Comparison of ENCODE assay signal across 9 cellular contexts in genomic region chr2:6772366-6772710, GRCh38.
DNase-seq lines count a peak whose midpoint lies in the region; ATAC-seq and TF ChIP-seq lines count a peak whose summit lies in the region.
"Had no signal": no experiment of that assay in that cellular context is flagged by ENCODE, and none has a peak within 500 bp of the region (broad histone marks: within the 10 kb centered on the region; RNA-seq: fewer than 3 reads in every experiment).

No MANE protein-coding gene starts in this region.

- no peak for TF ChIP-seq RAD21 in neural cell (conservative IDR thresholded peaks at IDR 0.05)

- H4K20me1 ChIP-seq in neural cell (ENCODE audit: insufficient read depth), result no peaks in the 10 kb centered on the region

- ATAC-seq in GM18505 (IDR thresholded peaks at IDR 0.05; ENCODE audit: unreplicated experiment), result no peak

- H3F3A ChIP-seq in neural cell (ENCODE audit: insufficient read depth, low read length, poor library complexity, severe bottlenecking), result no peaks in the 10 kb centered on the region

- peak overlapping the region; percentile 64 for H3K9ac ChIP-seq in neural cell (ENCODE audit: low read length)

- DNase-seq in EH (ENCODE audit: low read depth) (peak; percentile 37), NCI-H146 (lab: John Stamatoyannopoulos, UW) (peak; percentile 96), astrocyte of the hippocampus (ENCODE audit: low read depth, low spot score) (peak; percentile 50), activated gamma-delta T cell (lab: John Stamatoyannopoulos, UW) (no peak)
- DNase-seq in effector CD4-positive, alpha-beta T cell, result no peak
- DNase-seq: DND-41; stimulated activated CD4-positive, alpha-beta T cell treated with anti-CD3 and anti-CD28 coated beads, Interleukin-4, amount 100 ng/mL, for 4 hours had no signal

- peak overlapping the region; percentile 74 for H3K27ac ChIP-seq in neural cell (ENCODE audit: low read length)

- TF ChIP-seq EP300 in neural cell (conservative IDR thresholded peaks at IDR 0.05; ENCODE audit: poor library complexity, severe bottlenecking), result no peak

- no peak overlapping the region for H3K4me3 ChIP-seq in neural cell (ENCODE audit: low read length)

- no peaks in the 10 kb centered on the region for H3K9me3 ChIP-seq in neural cell (ENCODE audit: low read length)

- H3K4me2 ChIP-seq in neural cell (ENCODE audit: low read length), result no peak overlapping the region

- TF ChIP-seq POLR2A in GM18505 (IDR thresholded peaks at IDR 0.05; ENCODE audit: borderline replicate concordance, extremely low read depth, insufficient read depth, insufficient read length), result no peak

- no peaks in the 10 kb centered on the region for H3K36me3 ChIP-seq in neural cell (ENCODE audit: insufficient read depth, low read length)

- no peak overlapping the region for H2AFZ ChIP-seq in neural cell (ENCODE audit: low read depth, low read length)

- no peak for TF ChIP-seq CTCF in neural cell (IDR thresholded peaks at IDR 0.05; ENCODE audit: poor library complexity, severe bottlenecking)

- peaks cover 23% of the 10 kb centered on the region for H3K79me2 ChIP-seq in neural cell (replicated peaks; ENCODE audit: insufficient read depth, low read length)

- no peaks in the 10 kb centered on the region for H3K27me3 ChIP-seq in neural cell (ENCODE audit: insufficient read depth, low read depth, low read length)

- H3K9me2 ChIP-seq in neural cell (ENCODE audit: insufficient read depth, low read length), result no peaks in the 10 kb centered on the region

TF ChIP-seq in neural cell, 6 proteins besides CTCF, POLR2A, EP300 and RAD21:
- no peak for TF ChIP-seq REST (IDR thresholded peaks at IDR 0.05; ENCODE audit: borderline replicate concordance)
- TF ChIP-seq TAF1 (IDR thresholded peaks at IDR 0.05; ENCODE audit: low read depth), result no peak
- TF ChIP-seq SMC3 (conservative IDR thresholded peaks at IDR 0.05; ENCODE audit: poor library complexity), result no peak
- TF ChIP-seq POLR2AphosphoS5 (IDR thresholded peaks at IDR 0.05), result no peak
- no peak for TF ChIP-seq MXI1 (conservative IDR thresholded peaks at IDR 0.05; ENCODE audit: poor library complexity, severe bottlenecking)
- TF ChIP-seq EZH2 (IDR thresholded peaks at IDR 0.05; ENCODE audit: borderline replicate concordance, insufficient read depth, low read length, poor library complexity, severe bottlenecking), result no peak

Comparison
In these comparisons a context has a peak if more than half of its experiments do, and no peak if none do; other contexts are left out.
1. DNase-seq: peak in EH (single experiment), NCI-H146 (single experiment) and astrocyte of the hippocampus (single experiment); none in effector CD4-positive, alpha-beta T cell (single experiment) and activated gamma-delta T cell (single experiment).